14 cellular contexts compared by ENCODE assay signal in the genomic region with DNA sequence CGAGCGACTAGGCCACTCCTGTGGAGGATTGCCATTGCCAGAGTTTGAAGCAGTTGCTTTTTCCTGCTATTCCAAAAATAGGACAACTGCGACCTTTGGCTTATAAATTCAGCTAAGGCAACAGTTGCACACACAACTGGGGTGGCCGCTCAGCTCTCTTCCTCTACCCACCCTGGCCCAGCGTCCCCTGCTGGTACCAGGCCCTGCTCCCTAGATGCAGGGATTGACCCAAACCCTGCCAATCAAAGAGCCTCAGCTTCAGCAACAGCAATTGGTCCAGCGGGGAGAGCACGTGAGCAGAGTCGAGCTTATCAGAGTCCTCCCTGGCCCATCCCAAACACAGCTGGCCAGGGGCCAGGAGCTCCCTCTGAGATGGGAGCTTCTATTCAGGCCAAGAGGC. TPM values are rescaled to one million over a fixed set of nuclear protein-coding genes. Genes with fewer than 3 reads are reported as not detected.
A peak's percentile ranks its signal among the peaks of the same experiment; 100 is the strongest.
DNase-seq lines count a peak whose midpoint lies in the region; ATAC-seq and TF ChIP-seq lines count a peak whose summit lies in the region.
"Had no signal": no experiment of that assay in that cellular context is flagged by ENCODE, and none has a peak within 500 bp of the region (broad histone marks: within the 10 kb centered on the region; RNA-seq: fewer than 3 reads in every experiment).

No MANE protein-coding gene starts in this region.

- no peaks in the 10 kb centered on the region for H3K36me3 ChIP-seq in spleen
- no peaks in the 10 kb centered on the region for H3K36me3 ChIP-seq in sigmoid colon
- H3K36me3 ChIP-seq: HAP-1 had no signal

- ATAC-seq in right cardiac atrium (peak; percentile 69 to 81), sciatic nerve (peak; percentile 61)
- ATAC-seq: naive thymus-derived CD4-positive, alpha-beta T cell had no signal

- 29% methylated on average over 8 of the region's 8 CpGs for WGBS in right cardiac atrium
- WGBS in spleen, 5 donors = 57 to 77% (median 70%) methylated on average over 6 to 8 of the region's 8 CpGs
- 12 to 55% methylated on average over 8 of the region's 8 CpGs for WGBS in sigmoid colon, 2 donors

- TF ChIP-seq EP300 in sigmoid colon (IDR thresholded peaks at IDR 0.05) = no peak

- H3K9me3 ChIP-seq in right cardiac atrium (ENCODE audit: control insufficient read depth, low read length) (no peaks in the 10 kb centered on the region), spleen (peaks cover 0 to under 1% (median 0%) of the 10 kb centered on the region in 8 donors), sigmoid colon (no peaks in the 10 kb centered on the region)

- no peak overlapping the region for H3K4me3 ChIP-seq in right cardiac atrium (ENCODE audit: low read length)
- no peak overlapping the region for H3K4me3 ChIP-seq in spleen
- no peak overlapping the region for H3K4me3 ChIP-seq in sigmoid colon
- H3K4me3 ChIP-seq: HAP-1 had no signal

- no peak for TF ChIP-seq CTCF in spleen (IDR thresholded peaks at IDR 0.05 in 8 of 11, conservative IDR thresholded peaks at IDR 0.05 in 3 of 11)
- TF ChIP-seq CTCF in sigmoid colon (IDR thresholded peaks at IDR 0.05) = no peak

- DNase-seq in NCI-H1436 (lab: John Stamatoyannopoulos, UW) (peak; percentile 26), NCI-H1436 treated with DMSO at 0.1 percent for 48 hours (lab: John Stamatoyannopoulos, UW) (no peak), NCI-H226 (peak; percentile 12), right cardiac atrium (peak; percentile 63 to 84 (median 81)), sciatic nerve (ENCODE audit: low spot score) (no peak), spleen (no peak), sigmoid colon (no peak), NCI-H1694 (lab: John Stamatoyannopoulos, UW) (no peak)
- DNase-seq: activated CD8-positive, alpha-beta memory T cell treated with anti-CD3 and anti-CD28 coated beads for 24 hours; aorta; naive thymus-derived CD4-positive, alpha-beta T cell; NCI-H748 treated with DMSO at 0.1 percent for 48 hours had no signal

- TF ChIP-seq POLR2A in spleen (IDR thresholded peaks at IDR 0.05) = no peak
- no peak for TF ChIP-seq POLR2A in sigmoid colon (IDR thresholded peaks at IDR 0.05)

- H3K4me1 ChIP-seq in right cardiac atrium (ENCODE audit: control insufficient read depth, insufficient read depth, low read length) (peaks cover 7% of the 10 kb centered on the region), spleen (peaks cover 0 to 13% (median 4%) of the 10 kb centered on the region in 6 donors), sigmoid colon (no peaks in the 10 kb centered on the region)
- H3K4me1 ChIP-seq: HAP-1 had no signal

- H3K27me3 ChIP-seq in right cardiac atrium (ENCODE audit: control insufficient read depth, insufficient read depth) (no peaks in the 10 kb centered on the region), spleen (replicated peaks in 1 of 7) (peaks cover 0 to 3% (median 0%) of the 10 kb centered on the region in 7 donors), sigmoid colon (no peaks in the 10 kb centered on the region)

- intact Hi-C loops in right cardiac atrium (cut with DNase I) = no loop called here
- intact Hi-C loops in sciatic nerve (cut with DNase I) = no loop called here
- intact Hi-C loops in spleen (cut with DNase I; ENCODE audit: low total_unique reads) = no loop called here
- intact Hi-C loops in sigmoid colon (cut with DNase I) = no loop called here

- H3K27ac ChIP-seq in right cardiac atrium (ENCODE audit: low read length) (no peak overlapping the region), spleen (peak overlapping the region in 1 of 8 donors; percentile 26), sigmoid colon (no peak overlapping the region)

RNA-seq across cellular contexts. Expression of a gene that starts 22.0 kb away (rescaled TPM):
- total RNA-seq in right cardiac atrium (not detected), sciatic nerve (not detected), spleen (not detected), sigmoid colon (not detected)
- polyA plus RNA-seq in right cardiac atrium (not detected), spleen (not detected), sigmoid colon (not detected)
- total RNA-seq: aorta; endothelial cell of umbilical vein; naive thymus-derived CD4-positive, alpha-beta T cell had no signal
- polyA plus RNA-seq: aorta; endothelial cell of umbilical vein; naive thymus-derived CD4-positive, alpha-beta T cell had no signal

RNA-seq across cellular contexts. Expression of a gene that starts 37.3 kb away (rescaled TPM):
- 10 to 100 TPM; 31.5 to 52.7 (median 49.9) TPM for total RNA-seq in right cardiac atrium
- polyA plus RNA-seq in right cardiac atrium = 65.2 TPM
- 73.6 TPM for total RNA-seq in sciatic nerve
- 10 to 100 TPM; 32.9 to 49.9 (median 40.9) TPM for total RNA-seq in spleen
- polyA plus RNA-seq in spleen = 10 to 100 TPM; 35.6 to 57.1 (median 51.0) TPM
- total RNA-seq in sigmoid colon = 10 to 100 TPM; 13.3 to 32.9 (median 23.7) TPM
- 100 to 1,000 TPM in 2 of 3 donors, 10 to 100 TPM in 1; 64.9 to 126 (median 101) TPM for polyA plus RNA-seq in sigmoid colon

RNA-seq across cellular contexts. Expression of a gene that starts 38.3 kb away (rescaled TPM):
- total RNA-seq in right cardiac atrium = 100 to 1,000 TPM; 323 to 411 (median 377) TPM
- 501 TPM for polyA plus RNA-seq in right cardiac atrium
- 329 TPM for total RNA-seq in sciatic nerve
- 100 to 1,000 TPM; 211 to 338 (median 275) TPM for total RNA-seq in spleen
- polyA plus RNA-seq in spleen = 100 to 1,000 TPM; 310 to 399 (median 343) TPM
- 100 to 1,000 TPM; 349 to 702 (median 499) TPM for total RNA-seq in sigmoid colon
- 100 to 1,000 TPM; 451 to 717 (median 599) TPM for polyA plus RNA-seq in sigmoid colon

RNA-seq across cellular contexts. Expression of a gene that starts 40.1 kb away (rescaled TPM):
- total RNA-seq in right cardiac atrium = 10 to 100 TPM; 19.4 to 26.3 (median 24.1) TPM
- polyA plus RNA-seq in right cardiac atrium = 13.7 TPM
- total RNA-seq in sciatic nerve = 80.0 TPM
- total RNA-seq in spleen = 10 to 100 TPM; 42.5 to 86.9 (median 74.9) TPM
- polyA plus RNA-seq in spleen = 10 to 100 TPM; 17.8 to 67.0 (median 29.2) TPM
- 10 to 100 TPM in 1 of 4 donors, 1 to 10 TPM in 3; 3.2 to 16.0 (median 5.6) TPM for total RNA-seq in sigmoid colon
- polyA plus RNA-seq in sigmoid colon = 10 to 100 TPM; 16.2 to 69.1 (median 36.1) TPM

Comparison
In these comparisons a context has a peak if more than half of its experiments do, and no peak if none do; other contexts are left out.
1. DNase-seq: peak in NCI-H1436 (single experiment), NCI-H226 (single experiment) and right cardiac atrium (3 of 3); none in NCI-H1436 treated with DMSO at 0.1 percent for 48 hours (single experiment), sciatic nerve (single experiment), spleen (single experiment), sigmoid colon (single experiment) and NCI-H1694 (single experiment).